In genomic region chr7:68857571-68857970, GRCh38 we compare ENCODE assay signal across 23 cellular contexts.
"Had no signal": no experiment of that assay in that cellular context is flagged by ENCODE, and none has a peak within 500 bp of the region (broad histone marks: within the 10 kb centered on the region; RNA-seq: fewer than 3 reads in every experiment).

No MANE protein-coding gene starts in this region.

- ATAC-seq: effector memory CD8-positive, alpha-beta T cell; esophagus mucosa; gastrocnemius medialis; heart right ventricle; left cardiac atrium; left lung; left ventricle myocardium superior; lower lobe of right lung; naive thymus-derived CD4-positive, alpha-beta T cell had no signal

- H3K4me3 ChIP-seq: colonic mucosa, esophagus squamous epithelium, gastrocnemius medialis, heart right ventricle, left lung, lower lobe of right lung had no signal

- H3K9me3 ChIP-seq: colonic mucosa, esophagus squamous epithelium, gastrocnemius medialis, heart right ventricle, lower lobe of right lung had no signal

- DNase-seq: colonic mucosa; cortex of kidney; effector CD8-positive, alpha-beta T cell; effector memory CD8-positive, alpha-beta T cell; endodermal cell; erythroblast; esophagus squamous epithelium; foreskin fibroblast; foreskin melanocyte; gastrocnemius medialis; glutamatergic neuron; head of caudate nucleus; heart right ventricle; hippocampal formation; left cardiac atrium; left lung; left ventricle myocardium superior; lower lobe of right lung; mesendoderm; midbrain; naive thymus-derived CD4-positive, alpha-beta T cell had no signal

- H3K4me1 ChIP-seq: colonic mucosa, esophagus squamous epithelium, gastrocnemius medialis, heart right ventricle, left lung, lower lobe of right lung had no signal

- H3K36me3 ChIP-seq: colonic mucosa, esophagus squamous epithelium, gastrocnemius medialis, heart right ventricle, left lung, lower lobe of right lung had no signal

- H3K27ac ChIP-seq: colonic mucosa, epithelial cell of prostate, esophagus squamous epithelium, gastrocnemius medialis, heart right ventricle, left lung, lower lobe of right lung had no signal

- H3K27me3 ChIP-seq: colonic mucosa, esophagus squamous epithelium, gastrocnemius medialis, left lung had no signal
